In the genomic region with DNA sequence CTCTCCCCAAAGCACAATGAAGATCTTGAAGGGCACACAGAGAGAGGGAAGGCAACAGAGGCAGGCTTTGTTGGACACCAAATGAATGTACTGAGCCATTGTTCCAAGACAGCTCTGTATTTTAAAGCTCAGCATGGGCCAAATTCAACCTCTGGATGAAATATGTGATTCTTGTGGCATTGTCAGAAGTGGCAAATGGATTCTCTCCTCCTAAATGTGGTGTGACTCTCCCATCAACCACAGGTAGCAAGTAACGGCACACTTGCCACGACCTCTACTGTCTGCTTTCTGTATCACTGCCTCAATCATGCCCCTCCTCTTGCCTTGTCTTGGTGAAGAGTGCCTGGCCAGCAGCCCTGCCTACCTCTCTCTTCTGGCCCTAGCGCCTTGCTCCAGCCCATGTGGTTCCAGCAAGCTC, we compare ENCODE assay signal across 11 cellular contexts. TPM values are rescaled to one million over a fixed set of nuclear protein-coding genes. Genes with fewer than 3 reads are reported as not detected.
A peak's percentile ranks its signal among the peaks of the same experiment; 100 is the strongest.
DNase-seq lines count a peak whose midpoint lies in the region; ATAC-seq, FAIRE-seq and TF ChIP-seq lines count a peak whose summit lies in the region.
"Had no signal": no experiment of that assay in that cellular context is flagged by ENCODE, and none has a peak within 500 bp of the region (broad histone marks: within the 10 kb centered on the region; RNA-seq: fewer than 3 reads in every experiment).

No MANE protein-coding gene starts in this region.

- H3K36me3 Mint-ChIP-seq in endothelial cell (ENCODE audit: low read depth, unreplicated experiment) (no peaks in the 10 kb centered on the region), mesothelial cell of epicardium (no peaks in the 10 kb centered on the region)

- DNase-seq in HepG2 (ENCODE audit: low spot score) (no peak), right lobe of liver (no peak), HuH-7 (ENCODE audit: low spot score) (peak; percentile 30), endothelial cell (ENCODE audit: low spot score) (peak; percentile 22), uterus (no peak), cerebellar nuclear complex (lab: John Stamatoyannopoulos, UW) (no peak), mesothelial cell of epicardium (ENCODE audit: low spot score in 2 of 2, unreplicated experiment in 2 of 2) (no peak)
- DNase-seq: SJCRH30 had no signal

- H3K79me2 ChIP-seq in HepG2 (ENCODE audit: insufficient read depth, low read length) = no peaks in the 10 kb centered on the region

- no peak overlapping the region for H3K4me3 Mint-ChIP-seq in endothelial cell (ENCODE audit: unreplicated experiment)
- H3K4me3 Mint-ChIP-seq in mesothelial cell of epicardium = no peak overlapping the region
- H3K4me3 Mint-ChIP-seq: activated naive CD4-positive, alpha-beta T cell treated with anti-CD3 and anti-CD28 coated beads, Interleukin-2, amount 50 U/mL, for 24 hours; CD4-positive, CD25-positive, alpha-beta regulatory T cell had no signal

- H3K27ac ChIP-seq in HepG2 (ENCODE audit: extremely low read length, insufficient read depth, low read length) (no peak overlapping the region), right lobe of liver (no peak overlapping the region), uterus (peak overlapping the region; percentile 81 to 93)
- H3K27ac ChIP-seq: SJCRH30 had no signal

- no peak for TF ChIP-seq POLR2A in HepG2 (IDR thresholded peaks at IDR 0.05; ENCODE audit: insufficient read depth in 1 of 2, low read depth in 2 of 2, low read length in 2 of 2)
- no peak for TF ChIP-seq POLR2A in right lobe of liver (IDR thresholded peaks at IDR 0.05)
- no peak for TF ChIP-seq POLR2A in uterus (IDR thresholded peaks at IDR 0.05)

- CTCF ChIA-PET in HepG2 (lab: Yijun Ruan, JAX; ENCODE audit: low intra/inter-chr PET ratio, low total read pairs) = no interaction called here

- H3K36me3 ChIP-seq in HepG2 (replicated peaks in 1 of 2; ENCODE audit: control insufficient read depth in 1 of 2, insufficient read depth in 2 of 2, low read length in 2 of 2) (no peaks in the 10 kb centered on the region), right lobe of liver (no peaks in the 10 kb centered on the region), uterus (no peaks in the 10 kb centered on the region)
- H3K36me3 ChIP-seq: SJCRH30 had no signal

- peaks cover 16% of the 10 kb centered on the region for H3K4me1 Mint-ChIP-seq in endothelial cell (ENCODE audit: unreplicated experiment)
- peaks cover 52% of the 10 kb centered on the region for H3K4me1 Mint-ChIP-seq in mesothelial cell of epicardium
- H3K4me1 Mint-ChIP-seq: activated naive CD4-positive, alpha-beta T cell treated with anti-CD3 and anti-CD28 coated beads, Interleukin-2, amount 50 U/mL, for 24 hours; CD4-positive, CD25-positive, alpha-beta regulatory T cell had no signal

- H3K9me3 Mint-ChIP-seq in endothelial cell (ENCODE audit: unreplicated experiment) (no peaks in the 10 kb centered on the region), mesothelial cell of epicardium (no peaks in the 10 kb centered on the region)
- H3K9me3 Mint-ChIP-seq: activated naive CD4-positive, alpha-beta T cell treated with anti-CD3 and anti-CD28 coated beads, Interleukin-2, amount 50 U/mL, for 24 hours; CD4-positive, CD25-positive, alpha-beta regulatory T cell had no signal

- 84% methylated on average over 3 of the region's 3 CpGs for WGBS in HepG2 (ENCODE audit: low lambda C conversion rate)
- WGBS in right lobe of liver (ENCODE audit: insufficient coverage, low coverage, low lambda C conversion rate, missing lambda C conversion rate) = 58% methylated on average over 2 of the region's 3 CpGs

- POLR2A ChIA-PET in HepG2 (lab: Yijun Ruan, JAX) = no interaction called here

- intact Hi-C loops in HepG2 (cut with micrococcal nuclease; ENCODE audit: unreplicated experiment) (no loop called here), right lobe of liver (cut with DNase I) (no loop called here), uterus (cut with DNase I; ENCODE audit: low total_unique reads) (no loop called here)

- H3K27me3 Mint-ChIP-seq in endothelial cell (ENCODE audit: unreplicated experiment) (no peaks in the 10 kb centered on the region), mesothelial cell of epicardium (ENCODE audit: low read depth) (no peaks in the 10 kb centered on the region)
- H3K27me3 Mint-ChIP-seq: activated naive CD4-positive, alpha-beta T cell treated with anti-CD3 and anti-CD28 coated beads, Interleukin-2, amount 50 U/mL, for 24 hours; CD4-positive, CD25-positive, alpha-beta regulatory T cell had no signal

- H3K4me3 ChIP-seq in HepG2 (replicated peaks in 1 of 3; ENCODE audit: insufficient read depth in 1 of 3, low read depth in 2 of 3, low read length in 3 of 3) (no peak overlapping the region), right lobe of liver (no peak overlapping the region), uterus (no peak overlapping the region)
- H3K4me3 ChIP-seq: SJCRH30 had no signal

- ATAC-seq in HepG2 = peak; percentile 57
- ATAC-seq in right lobe of liver = no peak
- ATAC-seq in HG03025 (IDR thresholded peaks at IDR 0.05; ENCODE audit: low FRiP score, unreplicated experiment) = no peak

- no peak for TF ChIP-seq RAD21 in HepG2 (CRISPR knock-in tag; IDR thresholded peaks at IDR 0.05)

- H3K4me1 ChIP-seq in HepG2 (ENCODE audit: insufficient read depth, low read length) (peaks cover 44% of the 10 kb centered on the region), right lobe of liver (peaks cover 0 to 54% (median 11%) of the 10 kb centered on the region in 4 donors), uterus (peaks cover 12 to 18% of the 10 kb centered on the region in 2 donors)
- H3K4me1 ChIP-seq: SJCRH30 had no signal

- no peak for TF ChIP-seq CTCF in HepG2 (CRISPR knock-in tag; IDR thresholded peaks at IDR 0.05)
- TF ChIP-seq CTCF in right lobe of liver (IDR thresholded peaks at IDR 0.05) = no peak
- peak; percentile 32 for TF ChIP-seq CTCF in endothelial cell (IDR thresholded peaks at IDR 0.05; ENCODE audit: unreplicated experiment)
- no peak for TF ChIP-seq CTCF in uterus (IDR thresholded peaks at IDR 0.05)
- TF ChIP-seq CTCF in mesothelial cell of epicardium (IDR thresholded peaks at IDR 0.05; ENCODE audit: unreplicated experiment) = no peak

- in situ Hi-C loops in HepG2 (cut with HindIII; ENCODE audit: extremely low pct_ligation_motif_present, low pct_unique_long_range_greater_than_20kb) = no loop called here

- no peak for FAIRE-seq in HepG2 (lab: Jason Lieb, UNC)

- no peaks in the 10 kb centered on the region for H4K20me1 ChIP-seq in HepG2 (ENCODE audit: insufficient read depth, low read length)

- no peak overlapping the region for H3K27ac Mint-ChIP-seq in endothelial cell (ENCODE audit: unreplicated experiment)
- no peak overlapping the region for H3K27ac Mint-ChIP-seq in mesothelial cell of epicardium
- H3K27ac Mint-ChIP-seq: activated naive CD4-positive, alpha-beta T cell treated with anti-CD3 and anti-CD28 coated beads, Interleukin-2, amount 50 U/mL, for 24 hours; CD4-positive, CD25-positive, alpha-beta regulatory T cell had no signal

- BruUV-seq in HepG2 (replicated peaks; lab: Mats Ljungman, UMichigan) = no TSS peak

- no peak overlapping the region for H3K4me2 ChIP-seq in HepG2 (ENCODE audit: low read depth, low read length)

- H3K9me3 ChIP-seq in HepG2 (ENCODE audit: low read length) = no peaks in the 10 kb centered on the region
- H3K9me3 ChIP-seq in right lobe of liver = no peaks in the 10 kb centered on the region
- no peaks in the 10 kb centered on the region for H3K9me3 ChIP-seq in uterus
- H3K9me3 ChIP-seq: SJCRH30 had no signal

- H3K27me3 ChIP-seq in HepG2 (ENCODE audit: control insufficient read depth in 1 of 2, insufficient read depth in 2 of 2, low read length in 2 of 2) = no peaks in the 10 kb centered on the region
- no peaks in the 10 kb centered on the region for H3K27me3 ChIP-seq in right lobe of liver
- H3K27me3 ChIP-seq in uterus = no peaks in the 10 kb centered on the region
- H3K27me3 ChIP-seq: SJCRH30 had no signal

- TF ChIP-seq EP300 in HepG2 (IDR thresholded peaks at IDR 0.05; ENCODE audit: low read depth in 2 of 2, low read length in 2 of 2) (no peak), HepG2 (CRISPR knock-in tag; IDR thresholded peaks at IDR 0.05; ENCODE audit: borderline replicate concordance) (no peak)

- no peak overlapping the region for H3K9ac ChIP-seq in HepG2 (ENCODE audit: insufficient read depth, low read depth, low read length)

- H2AFZ ChIP-seq in HepG2 (ENCODE audit: low read length) = no peak overlapping the region

RNA-seq across cellular contexts. Expression of gene MOB3B, which starts 6.1 kb away (rescaled TPM):
- 0.03 and 0.09 TPM in 2 replicates for total RNA-seq in HepG2 (2016; rRNA removed; fragmentation: Illumina TruSeq; extraction: Trizol)
- not detected in 2 replicates for total RNA-seq in HepG2 (2016; cell fraction: cytosol; rRNA removed; fragmentation: Illumina TruSeq; extraction: Trizol; ENCODE audit: low read depth)
- 0.06 TPM in 2 replicates for total RNA-seq in HepG2 (2016; cell fraction: insoluble cytoplasmic fraction; rRNA removed; fragmentation: Illumina TruSeq; extraction: Trizol)
- 0.03 and 0.09 TPM in 2 replicates for total RNA-seq in HepG2 (2016; cell fraction: membrane; rRNA removed; fragmentation: Illumina TruSeq; extraction: Trizol)
- not detected in 2 replicates for total RNA-seq in HepG2 (2016; cell fraction: nucleus; rRNA removed; fragmentation: Illumina TruSeq; extraction: Trizol)
- polyA plus RNA-seq in HepG2 (2011; rRNA removed) = 0.03 TPM in 2 replicates
- 0.01 and 0.03 TPM in 2 replicates for polyA plus RNA-seq in HepG2 (2011; cell fraction: cytosol; rRNA removed)
- 0.03 and 0.07 TPM in 2 replicates for polyA plus RNA-seq in HepG2 (2011; cell fraction: nucleus; rRNA removed)
- polyA plus RNA-seq in HepG2 (2012) = 0.04 and 0.09 TPM in 2 replicates
- polyA plus RNA-seq in HepG2 (2016; cell fraction: cytosol; fragmentation: Illumina TruSeq; extraction: Trizol; ENCODE audit: low read depth) = not detected in 2 replicates
- polyA plus RNA-seq in HepG2 (2016; cell fraction: insoluble cytoplasmic fraction; fragmentation: Illumina TruSeq; extraction: Trizol; ENCODE audit: low read depth) = 0.07 and 0.10 TPM in 2 replicates
- 0.03 TPM in 1 of 2 replicates, not detected in the other for polyA plus RNA-seq in HepG2 (2016; cell fraction: membrane; fragmentation: Illumina TruSeq; extraction: Trizol; ENCODE audit: low read depth)
- 0.11 TPM in 1 of 2 replicates, not detected in the other for polyA plus RNA-seq in HepG2 (2016; cell fraction: nucleus; fragmentation: Illumina TruSeq; extraction: Trizol; ENCODE audit: insufficient read depth, low read depth)
- 0.02 and 15.4 TPM in 2 replicates for polyA minus RNA-seq in HepG2 (2011; rRNA and poly(A)+ RNA removed; ENCODE audit: low replicate concordance)
- polyA minus RNA-seq in HepG2 (2011; cell fraction: cytosol; rRNA and poly(A)+ RNA removed) = not detected in 2 replicates
- polyA minus RNA-seq in HepG2 (2011; cell fraction: nucleus; rRNA and poly(A)+ RNA removed) = 0.12 TPM in 1 of 2 replicates, not detected in the other
- total RNA-seq in right lobe of liver = 1 to 10 TPM; 1.0 to 2.4 (median 1.7) TPM
- 6.4 TPM for total RNA-seq in endothelial cell (ENCODE audit: unreplicated experiment)
- 10 to 100 TPM in 2 of 4 donors, 1 to 10 TPM in 2; 2.0 to 34.4 (median 12.6) TPM for total RNA-seq in uterus
- total RNA-seq in mesothelial cell of epicardium = 13.6 to 14.8 TPM (median 14.6 TPM) in 3 replicates

RNA-seq across cellular contexts. Expression of gene IFNK, which starts 11.6 kb away (rescaled TPM):
- total RNA-seq in HepG2 (2016; rRNA removed; fragmentation: Illumina TruSeq; extraction: Trizol) (not detected in 2 replicates), right lobe of liver (not detected), endothelial cell (ENCODE audit: unreplicated experiment) (not detected), uterus (not detected), mesothelial cell of epicardium (not detected in 3 replicates)
- total RNA-seq in HepG2 (2016; cell fraction: cytosol; rRNA removed; fragmentation: Illumina TruSeq; extraction: Trizol; ENCODE audit: low read depth) = not detected in 2 replicates
- total RNA-seq in HepG2 (2016; cell fraction: insoluble cytoplasmic fraction; rRNA removed; fragmentation: Illumina TruSeq; extraction: Trizol) = not detected in 2 replicates
- not detected in 2 replicates for total RNA-seq in HepG2 (2016; cell fraction: membrane; rRNA removed; fragmentation: Illumina TruSeq; extraction: Trizol)
- not detected in 2 replicates for total RNA-seq in HepG2 (2016; cell fraction: nucleus; rRNA removed; fragmentation: Illumina TruSeq; extraction: Trizol)
- not detected in 2 replicates for polyA plus RNA-seq in HepG2 (2011; rRNA removed)
- polyA plus RNA-seq in HepG2 (2011; cell fraction: cytosol; rRNA removed) = not detected in 2 replicates
- not detected in 2 replicates for polyA plus RNA-seq in HepG2 (2011; cell fraction: nucleus; rRNA removed)
- not detected in 2 replicates for polyA plus RNA-seq in HepG2 (2012)
- polyA plus RNA-seq in HepG2 (2016; cell fraction: cytosol; fragmentation: Illumina TruSeq; extraction: Trizol; ENCODE audit: low read depth) = not detected in 2 replicates
- not detected in 2 replicates for polyA plus RNA-seq in HepG2 (2016; cell fraction: insoluble cytoplasmic fraction; fragmentation: Illumina TruSeq; extraction: Trizol; ENCODE audit: low read depth)
- polyA plus RNA-seq in HepG2 (2016; cell fraction: membrane; fragmentation: Illumina TruSeq; extraction: Trizol; ENCODE audit: low read depth) = not detected in 2 replicates
- not detected in 2 replicates for polyA plus RNA-seq in HepG2 (2016; cell fraction: nucleus; fragmentation: Illumina TruSeq; extraction: Trizol; ENCODE audit: insufficient read depth, low read depth)
- polyA minus RNA-seq in HepG2 (2011; rRNA and poly(A)+ RNA removed; ENCODE audit: low replicate concordance) = not detected in 2 replicates
- not detected in 2 replicates for polyA minus RNA-seq in HepG2 (2011; cell fraction: cytosol; rRNA and poly(A)+ RNA removed)
- not detected in 2 replicates for polyA minus RNA-seq in HepG2 (2011; cell fraction: nucleus; rRNA and poly(A)+ RNA removed)
- total RNA-seq: CD4-positive, CD25-positive, alpha-beta regulatory T cell; SJCRH30 had no signal
- polyA plus RNA-seq: CD4-positive, CD25-positive, alpha-beta regulatory T cell had no signal

RNA-seq across cellular contexts. Expression of gene C9orf72, which starts 37.6 kb away (rescaled TPM):
- total RNA-seq in HepG2 (2016; rRNA removed; fragmentation: Illumina TruSeq; extraction: Trizol) = 3.1 and 4.5 TPM in 2 replicates
- 0.81 and 0.88 TPM in 2 replicates for total RNA-seq in HepG2 (2016; cell fraction: cytosol; rRNA removed; fragmentation: Illumina TruSeq; extraction: Trizol; ENCODE audit: low read depth)
- total RNA-seq in HepG2 (2016; cell fraction: insoluble cytoplasmic fraction; rRNA removed; fragmentation: Illumina TruSeq; extraction: Trizol) = 3.4 and 4.6 TPM in 2 replicates
- total RNA-seq in HepG2 (2016; cell fraction: membrane; rRNA removed; fragmentation: Illumina TruSeq; extraction: Trizol) = 1.3 and 1.7 TPM in 2 replicates
- 8.0 and 9.1 TPM in 2 replicates for total RNA-seq in HepG2 (2016; cell fraction: nucleus; rRNA removed; fragmentation: Illumina TruSeq; extraction: Trizol)
- polyA plus RNA-seq in HepG2 (2011; rRNA removed) = 5.2 and 5.9 TPM in 2 replicates
- polyA plus RNA-seq in HepG2 (2011; cell fraction: cytosol; rRNA removed) = 0.94 and 2.1 TPM in 2 replicates
- polyA plus RNA-seq in HepG2 (2011; cell fraction: nucleus; rRNA removed) = 7.7 and 10.3 TPM in 2 replicates
- 6.4 and 10.0 TPM in 2 replicates for polyA plus RNA-seq in HepG2 (2012)
- polyA plus RNA-seq in HepG2 (2016; cell fraction: cytosol; fragmentation: Illumina TruSeq; extraction: Trizol; ENCODE audit: low read depth) = 0.33 and 0.44 TPM in 2 replicates
- 2.7 and 2.9 TPM in 2 replicates for polyA plus RNA-seq in HepG2 (2016; cell fraction: insoluble cytoplasmic fraction; fragmentation: Illumina TruSeq; extraction: Trizol; ENCODE audit: low read depth)
- 0.84 and 1.1 TPM in 2 replicates for polyA plus RNA-seq in HepG2 (2016; cell fraction: membrane; fragmentation: Illumina TruSeq; extraction: Trizol; ENCODE audit: low read depth)
- polyA plus RNA-seq in HepG2 (2016; cell fraction: nucleus; fragmentation: Illumina TruSeq; extraction: Trizol; ENCODE audit: insufficient read depth, low read depth) = 7.7 and 8.0 TPM in 2 replicates
- 4.3 and 5.2 TPM in 2 replicates for polyA minus RNA-seq in HepG2 (2011; rRNA and poly(A)+ RNA removed; ENCODE audit: low replicate concordance)
- 2.4 and 3.7 TPM in 2 replicates for polyA minus RNA-seq in HepG2 (2011; cell fraction: cytosol; rRNA and poly(A)+ RNA removed)
- polyA minus RNA-seq in HepG2 (2011; cell fraction: nucleus; rRNA and poly(A)+ RNA removed) = 34.9 and 41.5 TPM in 2 replicates
- 1 to 10 TPM; 4.9 to 7.7 (median 6.8) TPM for total RNA-seq in right lobe of liver
- 14.7 TPM for total RNA-seq in endothelial cell (ENCODE audit: unreplicated experiment)
- 10 to 100 TPM; 16.1 to 46.2 (median 32.1) TPM for total RNA-seq in uterus
- 22.0 to 22.9 TPM (median 22.0 TPM) in 3 replicates for total RNA-seq in mesothelial cell of epicardium

Comparison
In these comparisons a context has a peak if more than half of its experiments do, and no peak if none do; other contexts are left out.
1. DNase-seq: peak in HuH-7 (single experiment) and endothelial cell (single experiment); none in HepG2 (single experiment), right lobe of liver (0 of 3), uterus (0 of 2), cerebellar nuclear complex (0 of 2) and mesothelial cell of epicardium (0 of 2).
2. H3K27ac ChIP-seq: peak in uterus (2 of 2); none in HepG2 (single experiment) and right lobe of liver (0 of 3).